In the genomic region with DNA sequence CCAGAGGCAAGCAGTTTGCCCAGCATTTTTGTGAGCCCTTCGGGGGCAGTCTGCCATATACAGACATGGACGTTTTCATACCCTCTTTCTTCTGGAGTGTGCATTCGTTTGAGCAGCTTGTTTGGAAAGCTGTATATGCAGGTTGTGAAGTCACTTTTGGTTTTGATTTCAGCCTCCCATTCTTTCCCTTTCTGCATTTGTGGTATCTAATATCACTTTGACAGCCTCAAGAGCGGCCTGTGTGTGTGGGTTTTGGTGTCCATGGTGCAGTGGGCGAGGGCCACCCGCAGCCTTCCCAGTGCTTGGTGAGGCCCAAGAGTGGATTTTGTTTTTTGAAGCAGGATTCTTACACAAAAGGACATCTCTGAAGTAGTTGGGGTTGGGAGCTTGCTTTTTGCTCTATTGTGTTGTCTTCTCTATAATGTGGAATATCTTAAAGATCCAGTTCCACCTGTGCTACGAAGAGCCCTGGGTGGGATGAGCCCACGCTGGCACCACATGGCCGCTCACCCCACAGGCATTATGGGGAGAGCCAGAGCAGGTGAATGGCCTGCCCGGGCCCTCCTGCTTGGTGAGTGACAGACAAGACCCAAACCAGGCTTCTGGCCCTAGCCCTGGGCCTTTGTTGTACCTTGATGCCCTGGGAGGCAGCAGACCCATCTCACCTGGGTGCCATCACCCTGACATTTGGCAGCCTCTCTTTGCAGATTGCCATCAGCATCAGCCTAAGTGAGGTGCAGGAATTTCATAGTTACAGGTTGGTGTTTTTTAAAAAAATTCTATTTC, we compare ENCODE assay signal across 1 cellular context.
A peak's percentile ranks its signal among the peaks of the same experiment; 100 is the strongest.
TF ChIP-seq lines count a peak whose summit lies in the region.

No MANE protein-coding gene starts in this region.

TF ChIP-seq in GM12878, 131 proteins besides CTCF, POLR2A, EP300 and RAD21 (continued from another document):
- TF ChIP-seq KAT2A (conservative IDR thresholded peaks at IDR 0.05; ENCODE audit: control insufficient read depth, low read depth, low read length): no peak
- TF ChIP-seq, protein P1, sequence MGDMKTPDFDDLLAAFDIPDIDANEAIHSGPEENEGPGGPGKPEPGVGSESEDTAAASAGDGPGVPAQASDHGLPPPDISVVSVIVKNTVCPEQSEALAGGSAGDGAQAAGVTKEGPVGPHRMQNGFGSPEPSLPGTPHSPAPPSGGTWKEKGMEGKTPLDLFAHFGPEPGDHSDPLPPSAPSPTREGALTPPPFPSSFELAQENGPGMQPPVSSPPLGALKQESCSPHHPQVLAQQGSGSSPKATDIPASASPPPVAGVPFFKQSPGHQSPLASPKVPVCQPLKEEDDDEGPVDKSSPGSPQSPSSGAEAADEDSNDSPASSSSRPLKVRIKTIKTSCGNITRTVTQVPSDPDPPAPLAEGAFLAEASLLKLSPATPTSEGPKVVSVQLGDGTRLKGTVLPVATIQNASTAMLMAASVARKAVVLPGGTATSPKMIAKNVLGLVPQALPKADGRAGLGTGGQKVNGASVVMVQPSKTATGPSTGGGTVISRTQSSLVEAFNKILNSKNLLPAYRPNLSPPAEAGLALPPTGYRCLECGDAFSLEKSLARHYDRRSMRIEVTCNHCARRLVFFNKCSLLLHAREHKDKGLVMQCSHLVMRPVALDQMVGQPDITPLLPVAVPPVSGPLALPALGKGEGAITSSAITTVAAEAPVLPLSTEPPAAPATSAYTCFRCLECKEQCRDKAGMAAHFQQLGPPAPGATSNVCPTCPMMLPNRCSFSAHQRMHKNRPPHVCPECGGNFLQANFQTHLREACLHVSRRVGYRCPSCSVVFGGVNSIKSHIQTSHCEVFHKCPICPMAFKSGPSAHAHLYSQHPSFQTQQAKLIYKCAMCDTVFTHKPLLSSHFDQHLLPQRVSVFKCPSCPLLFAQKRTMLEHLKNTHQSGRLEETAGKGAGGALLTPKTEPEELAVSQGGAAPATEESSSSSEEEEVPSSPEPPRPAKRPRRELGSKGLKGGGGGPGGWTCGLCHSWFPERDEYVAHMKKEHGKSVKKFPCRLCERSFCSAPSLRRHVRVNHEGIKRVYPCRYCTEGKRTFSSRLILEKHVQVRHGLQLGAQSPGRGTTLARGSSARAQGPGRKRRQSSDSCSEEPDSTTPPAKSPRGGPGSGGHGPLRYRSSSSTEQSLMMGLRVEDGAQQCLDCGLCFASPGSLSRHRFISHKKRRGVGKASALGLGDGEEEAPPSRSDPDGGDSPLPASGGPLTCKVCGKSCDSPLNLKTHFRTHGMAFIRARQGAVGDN (IDR thresholded peaks at IDR 0.05): 0 out of 2 replicates have a peak, but pooled peaks have one; percentile 38
- no peak for TF ChIP-seq TARDBP (IDR thresholded peaks at IDR 0.05; ENCODE audit: borderline replicate concordance)
- peak; percentile 72 for TF ChIP-seq EED (IDR thresholded peaks at IDR 0.05; ENCODE audit: low read depth)
- TF ChIP-seq, protein P2, sequence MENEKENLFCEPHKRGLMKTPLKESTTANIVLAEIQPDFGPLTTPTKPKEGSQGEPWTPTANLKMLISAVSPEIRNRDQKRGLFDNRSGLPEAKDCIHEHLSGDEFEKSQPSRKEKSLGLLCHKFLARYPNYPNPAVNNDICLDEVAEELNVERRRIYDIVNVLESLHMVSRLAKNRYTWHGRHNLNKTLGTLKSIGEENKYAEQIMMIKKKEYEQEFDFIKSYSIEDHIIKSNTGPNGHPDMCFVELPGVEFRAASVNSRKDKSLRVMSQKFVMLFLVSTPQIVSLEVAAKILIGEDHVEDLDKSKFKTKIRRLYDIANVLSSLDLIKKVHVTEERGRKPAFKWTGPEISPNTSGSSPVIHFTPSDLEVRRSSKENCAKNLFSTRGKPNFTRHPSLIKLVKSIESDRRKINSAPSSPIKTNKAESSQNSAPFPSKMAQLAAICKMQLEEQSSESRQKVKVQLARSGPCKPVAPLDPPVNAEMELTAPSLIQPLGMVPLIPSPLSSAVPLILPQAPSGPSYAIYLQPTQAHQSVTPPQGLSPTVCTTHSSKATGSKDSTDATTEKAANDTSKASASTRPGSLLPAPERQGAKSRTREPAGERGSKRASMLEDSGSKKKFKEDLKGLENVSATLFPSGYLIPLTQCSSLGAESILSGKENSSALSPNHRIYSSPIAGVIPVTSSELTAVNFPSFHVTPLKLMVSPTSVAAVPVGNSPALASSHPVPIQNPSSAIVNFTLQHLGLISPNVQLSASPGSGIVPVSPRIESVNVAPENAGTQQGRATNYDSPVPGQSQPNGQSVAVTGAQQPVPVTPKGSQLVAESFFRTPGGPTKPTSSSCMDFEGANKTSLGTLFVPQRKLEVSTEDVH (IDR thresholded peaks at IDR 0.05; ENCODE audit: low read depth, partially characterized antibody): no peak
- TF ChIP-seq, protein P3, sequence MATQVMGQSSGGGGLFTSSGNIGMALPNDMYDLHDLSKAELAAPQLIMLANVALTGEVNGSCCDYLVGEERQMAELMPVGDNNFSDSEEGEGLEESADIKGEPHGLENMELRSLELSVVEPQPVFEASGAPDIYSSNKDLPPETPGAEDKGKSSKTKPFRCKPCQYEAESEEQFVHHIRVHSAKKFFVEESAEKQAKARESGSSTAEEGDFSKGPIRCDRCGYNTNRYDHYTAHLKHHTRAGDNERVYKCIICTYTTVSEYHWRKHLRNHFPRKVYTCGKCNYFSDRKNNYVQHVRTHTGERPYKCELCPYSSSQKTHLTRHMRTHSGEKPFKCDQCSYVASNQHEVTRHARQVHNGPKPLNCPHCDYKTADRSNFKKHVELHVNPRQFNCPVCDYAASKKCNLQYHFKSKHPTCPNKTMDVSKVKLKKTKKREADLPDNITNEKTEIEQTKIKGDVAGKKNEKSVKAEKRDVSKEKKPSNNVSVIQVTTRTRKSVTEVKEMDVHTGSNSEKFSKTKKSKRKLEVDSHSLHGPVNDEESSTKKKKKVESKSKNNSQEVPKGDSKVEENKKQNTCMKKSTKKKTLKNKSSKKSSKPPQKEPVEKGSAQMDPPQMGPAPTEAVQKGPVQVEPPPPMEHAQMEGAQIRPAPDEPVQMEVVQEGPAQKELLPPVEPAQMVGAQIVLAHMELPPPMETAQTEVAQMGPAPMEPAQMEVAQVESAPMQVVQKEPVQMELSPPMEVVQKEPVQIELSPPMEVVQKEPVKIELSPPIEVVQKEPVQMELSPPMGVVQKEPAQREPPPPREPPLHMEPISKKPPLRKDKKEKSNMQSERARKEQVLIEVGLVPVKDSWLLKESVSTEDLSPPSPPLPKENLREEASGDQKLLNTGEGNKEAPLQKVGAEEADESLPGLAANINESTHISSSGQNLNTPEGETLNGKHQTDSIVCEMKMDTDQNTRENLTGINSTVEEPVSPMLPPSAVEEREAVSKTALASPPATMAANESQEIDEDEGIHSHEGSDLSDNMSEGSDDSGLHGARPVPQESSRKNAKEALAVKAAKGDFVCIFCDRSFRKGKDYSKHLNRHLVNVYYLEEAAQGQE (IDR thresholded peaks at IDR 0.05; ENCODE audit: low read depth, low read length): no peak
- TF ChIP-seq NBN (IDR thresholded peaks at IDR 0.05): no peak
- no peak for TF ChIP-seq BRCA1 (IDR thresholded peaks at IDR 0.05; ENCODE audit: low read depth, low read length)
- TF ChIP-seq MYB (IDR thresholded peaks at IDR 0.05; ENCODE audit: borderline replicate concordance, low read depth, low read length): no peak
- 0 out of 2 replicates have a peak, but pooled peaks have one; percentile 43 for TF ChIP-seq DPF2 (IDR thresholded peaks at IDR 0.05)
- TF ChIP-seq IKZF1 (conservative IDR thresholded peaks at IDR 0.05): peak; percentile 63
- no peak for TF ChIP-seq POLR2AphosphoS2 (IDR thresholded peaks at IDR 0.05; ENCODE audit: low read depth, low read length)
- TF ChIP-seq, protein P4, sequence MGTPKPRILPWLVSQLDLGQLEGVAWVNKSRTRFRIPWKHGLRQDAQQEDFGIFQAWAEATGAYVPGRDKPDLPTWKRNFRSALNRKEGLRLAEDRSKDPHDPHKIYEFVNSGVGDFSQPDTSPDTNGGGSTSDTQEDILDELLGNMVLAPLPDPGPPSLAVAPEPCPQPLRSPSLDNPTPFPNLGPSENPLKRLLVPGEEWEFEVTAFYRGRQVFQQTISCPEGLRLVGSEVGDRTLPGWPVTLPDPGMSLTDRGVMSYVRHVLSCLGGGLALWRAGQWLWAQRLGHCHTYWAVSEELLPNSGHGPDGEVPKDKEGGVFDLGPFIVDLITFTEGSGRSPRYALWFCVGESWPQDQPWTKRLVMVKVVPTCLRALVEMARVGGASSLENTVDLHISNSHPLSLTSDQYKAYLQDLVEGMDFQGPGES (IDR thresholded peaks at IDR 0.05): no peak
- no peak for TF ChIP-seq CHD1 (IDR thresholded peaks at IDR 0.05; ENCODE audit: low read depth, low read length)
- no peak for TF ChIP-seq HDAC2 (IDR thresholded peaks at IDR 0.05)
- no peak for TF ChIP-seq STAT1 (conservative IDR thresholded peaks at IDR 0.05)
- TF ChIP-seq, protein P5, sequence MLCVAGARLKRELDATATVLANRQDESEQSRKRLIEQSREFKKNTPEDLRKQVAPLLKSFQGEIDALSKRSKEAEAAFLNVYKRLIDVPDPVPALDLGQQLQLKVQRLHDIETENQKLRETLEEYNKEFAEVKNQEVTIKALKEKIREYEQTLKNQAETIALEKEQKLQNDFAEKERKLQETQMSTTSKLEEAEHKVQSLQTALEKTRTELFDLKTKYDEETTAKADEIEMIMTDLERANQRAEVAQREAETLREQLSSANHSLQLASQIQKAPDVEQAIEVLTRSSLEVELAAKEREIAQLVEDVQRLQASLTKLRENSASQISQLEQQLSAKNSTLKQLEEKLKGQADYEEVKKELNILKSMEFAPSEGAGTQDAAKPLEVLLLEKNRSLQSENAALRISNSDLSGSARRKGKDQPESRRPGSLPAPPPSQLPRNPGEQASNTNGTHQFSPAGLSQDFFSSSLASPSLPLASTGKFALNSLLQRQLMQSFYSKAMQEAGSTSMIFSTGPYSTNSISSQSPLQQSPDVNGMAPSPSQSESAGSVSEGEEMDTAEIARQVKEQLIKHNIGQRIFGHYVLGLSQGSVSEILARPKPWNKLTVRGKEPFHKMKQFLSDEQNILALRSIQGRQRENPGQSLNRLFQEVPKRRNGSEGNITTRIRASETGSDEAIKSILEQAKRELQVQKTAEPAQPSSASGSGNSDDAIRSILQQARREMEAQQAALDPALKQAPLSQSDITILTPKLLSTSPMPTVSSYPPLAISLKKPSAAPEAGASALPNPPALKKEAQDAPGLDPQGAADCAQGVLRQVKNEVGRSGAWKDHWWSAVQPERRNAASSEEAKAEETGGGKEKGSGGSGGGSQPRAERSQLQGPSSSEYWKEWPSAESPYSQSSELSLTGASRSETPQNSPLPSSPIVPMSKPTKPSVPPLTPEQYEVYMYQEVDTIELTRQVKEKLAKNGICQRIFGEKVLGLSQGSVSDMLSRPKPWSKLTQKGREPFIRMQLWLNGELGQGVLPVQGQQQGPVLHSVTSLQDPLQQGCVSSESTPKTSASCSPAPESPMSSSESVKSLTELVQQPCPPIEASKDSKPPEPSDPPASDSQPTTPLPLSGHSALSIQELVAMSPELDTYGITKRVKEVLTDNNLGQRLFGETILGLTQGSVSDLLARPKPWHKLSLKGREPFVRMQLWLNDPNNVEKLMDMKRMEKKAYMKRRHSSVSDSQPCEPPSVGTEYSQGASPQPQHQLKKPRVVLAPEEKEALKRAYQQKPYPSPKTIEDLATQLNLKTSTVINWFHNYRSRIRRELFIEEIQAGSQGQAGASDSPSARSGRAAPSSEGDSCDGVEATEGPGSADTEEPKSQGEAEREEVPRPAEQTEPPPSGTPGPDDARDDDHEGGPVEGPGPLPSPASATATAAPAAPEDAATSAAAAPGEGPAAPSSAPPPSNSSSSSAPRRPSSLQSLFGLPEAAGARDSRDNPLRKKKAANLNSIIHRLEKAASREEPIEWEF (IDR thresholded peaks at IDR 0.05; ENCODE audit: insufficient replicate concordance, low read depth, low read length): no peak
- peak; percentile 17; the same call in 1 of the 2 replicates for TF ChIP-seq MTA2 (IDR thresholded peaks at IDR 0.05; ENCODE audit: low read depth)
